ENCODE assay signal across 1 cellular context in the genomic region with DNA sequence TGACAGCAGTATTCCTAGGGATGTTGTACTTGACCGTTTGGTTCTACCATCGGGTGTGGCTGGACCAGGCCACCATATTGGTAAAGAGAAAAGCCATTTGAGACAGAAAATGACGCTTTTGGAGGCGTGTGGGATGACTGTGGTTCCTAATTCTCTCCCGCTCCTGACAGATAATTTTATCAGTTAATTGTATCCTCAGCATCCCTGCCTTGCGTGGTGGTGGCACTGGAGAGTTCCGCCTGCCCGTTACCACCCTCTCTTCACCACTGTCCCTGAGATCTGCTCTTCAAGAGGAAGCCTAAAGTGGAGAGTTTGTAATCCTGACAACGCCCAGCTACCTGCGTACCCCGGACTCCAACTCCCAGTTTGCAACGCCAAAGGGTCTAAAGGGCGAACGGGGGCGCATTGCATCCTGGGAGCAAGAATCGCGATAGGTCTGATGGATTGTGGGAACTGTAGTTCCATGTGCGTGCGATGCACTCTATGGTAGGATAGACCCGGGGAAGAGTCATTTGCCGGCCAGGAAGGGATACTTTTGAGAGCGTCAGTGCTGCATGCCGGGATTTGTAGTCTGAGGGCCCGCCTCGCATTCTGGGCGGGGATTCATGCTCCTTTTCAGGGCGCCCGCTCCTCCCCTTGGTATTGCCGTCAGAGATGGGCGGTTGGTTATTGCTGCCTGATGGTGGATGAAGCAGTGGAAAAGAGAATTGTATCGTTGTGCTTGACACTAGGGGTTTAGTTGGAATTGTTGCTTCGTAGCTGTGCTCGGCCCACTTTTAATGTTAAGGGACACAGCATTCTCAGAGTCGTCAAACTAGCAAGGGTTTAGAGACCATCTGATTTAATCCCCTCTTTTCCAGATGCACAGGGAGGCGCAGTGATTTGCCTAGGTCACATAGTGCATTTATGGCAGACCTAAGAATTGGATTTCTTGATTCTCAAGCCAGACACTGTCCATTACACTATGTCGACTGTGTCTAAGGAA.
A peak's percentile ranks its signal among the peaks of the same experiment; 100 is the strongest.
TF ChIP-seq lines count a peak whose summit lies in the region.

No MANE protein-coding gene starts in this region.

TF ChIP-seq in GM23338, 12 proteins besides CTCF, POLR2A, EP300 and RAD21:
- TF ChIP-seq, protein P1, sequence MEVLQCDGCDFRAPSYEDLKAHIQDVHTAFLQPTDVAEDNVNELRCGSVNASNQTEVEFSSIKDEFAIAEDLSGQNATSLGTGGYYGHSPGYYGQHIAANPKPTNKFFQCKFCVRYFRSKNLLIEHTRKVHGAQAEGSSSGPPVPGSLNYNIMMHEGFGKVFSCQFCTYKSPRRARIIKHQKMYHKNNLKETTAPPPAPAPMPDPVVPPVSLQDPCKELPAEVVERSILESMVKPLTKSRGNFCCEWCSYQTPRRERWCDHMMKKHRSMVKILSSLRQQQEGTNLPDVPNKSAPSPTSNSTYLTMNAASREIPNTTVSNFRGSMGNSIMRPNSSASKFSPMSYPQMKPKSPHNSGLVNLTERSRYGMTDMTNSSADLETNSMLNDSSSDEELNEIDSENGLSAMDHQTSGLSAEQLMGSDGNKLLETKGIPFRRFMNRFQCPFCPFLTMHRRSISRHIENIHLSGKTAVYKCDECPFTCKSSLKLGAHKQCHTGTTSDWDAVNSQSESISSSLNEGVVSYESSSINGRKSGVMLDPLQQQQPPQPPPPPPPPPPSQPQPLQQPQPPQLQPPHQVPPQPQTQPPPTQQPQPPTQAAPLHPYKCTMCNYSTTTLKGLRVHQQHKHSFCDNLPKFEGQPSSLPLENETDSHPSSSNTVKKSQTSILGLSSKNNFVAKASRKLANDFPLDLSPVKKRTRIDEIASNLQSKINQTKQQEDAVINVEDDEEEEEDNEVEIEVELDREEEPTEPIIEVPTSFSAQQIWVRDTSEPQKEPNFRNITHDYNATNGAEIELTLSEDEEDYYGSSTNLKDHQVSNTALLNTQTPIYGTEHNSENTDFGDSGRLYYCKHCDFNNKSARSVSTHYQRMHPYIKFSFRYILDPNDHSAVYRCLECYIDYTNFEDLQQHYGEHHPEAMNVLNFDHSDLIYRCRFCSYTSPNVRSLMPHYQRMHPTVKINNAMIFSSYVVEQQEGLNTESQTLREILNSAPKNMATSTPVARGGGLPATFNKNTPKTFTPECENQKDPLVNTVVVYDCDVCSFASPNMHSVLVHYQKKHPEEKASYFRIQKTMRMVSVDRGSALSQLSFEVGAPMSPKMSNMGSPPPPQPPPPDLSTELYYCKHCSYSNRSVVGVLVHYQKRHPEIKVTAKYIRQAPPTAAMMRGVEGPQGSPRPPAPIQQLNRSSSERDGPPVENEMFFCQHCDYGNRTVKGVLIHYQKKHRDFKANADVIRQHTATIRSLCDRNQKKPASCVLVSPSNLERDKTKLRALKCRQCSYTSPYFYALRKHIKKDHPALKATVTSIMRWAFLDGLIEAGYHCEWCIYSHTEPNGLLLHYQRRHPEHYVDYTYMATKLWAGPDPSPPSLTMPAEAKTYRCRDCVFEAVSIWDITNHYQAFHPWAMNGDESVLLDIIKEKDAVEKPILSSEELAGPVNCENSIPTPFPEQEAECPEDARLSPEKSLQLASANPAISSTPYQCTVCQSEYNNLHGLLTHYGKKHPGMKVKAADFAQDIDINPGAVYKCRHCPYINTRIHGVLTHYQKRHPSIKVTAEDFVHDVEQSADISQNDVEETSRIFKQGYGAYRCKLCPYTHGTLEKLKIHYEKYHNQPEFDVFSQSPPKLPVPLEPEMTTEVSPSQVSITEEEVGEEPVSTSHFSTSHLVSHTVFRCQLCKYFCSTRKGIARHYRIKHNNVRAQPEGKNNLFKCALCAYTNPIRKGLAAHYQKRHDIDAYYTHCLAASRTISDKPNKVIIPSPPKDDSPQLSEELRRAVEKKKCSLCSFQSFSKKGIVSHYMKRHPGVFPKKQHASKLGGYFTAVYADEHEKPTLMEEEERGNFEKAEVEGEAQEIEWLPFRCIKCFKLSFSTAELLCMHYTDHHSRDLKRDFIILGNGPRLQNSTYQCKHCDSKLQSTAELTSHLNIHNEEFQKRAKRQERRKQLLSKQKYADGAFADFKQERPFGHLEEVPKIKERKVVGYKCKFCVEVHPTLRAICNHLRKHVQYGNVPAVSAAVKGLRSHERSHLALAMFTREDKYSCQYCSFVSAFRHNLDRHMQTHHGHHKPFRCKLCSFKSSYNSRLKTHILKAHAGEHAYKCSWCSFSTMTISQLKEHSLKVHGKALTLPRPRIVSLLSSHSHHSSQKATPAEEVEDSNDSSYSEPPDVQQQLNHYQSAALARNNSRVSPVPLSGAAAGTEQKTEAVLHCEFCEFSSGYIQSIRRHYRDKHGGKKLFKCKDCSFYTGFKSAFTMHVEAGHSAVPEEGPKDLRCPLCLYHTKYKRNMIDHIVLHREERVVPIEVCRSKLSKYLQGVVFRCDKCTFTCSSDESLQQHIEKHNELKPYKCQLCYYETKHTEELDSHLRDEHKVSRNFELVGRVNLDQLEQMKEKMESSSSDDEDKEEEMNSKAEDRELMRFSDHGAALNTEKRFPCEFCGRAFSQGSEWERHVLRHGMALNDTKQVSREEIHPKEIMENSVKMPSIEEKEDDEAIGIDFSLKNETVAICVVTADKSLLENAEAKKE (CRISPR knock-in tag; IDR thresholded peaks at IDR 0.05) = no peak
- TF ChIP-seq STAT1 (IDR thresholded peaks at IDR 0.05; ENCODE audit: unreplicated experiment) = no peak
- no peak for TF ChIP-seq JUNB (IDR thresholded peaks at IDR 0.05; ENCODE audit: unreplicated experiment)
- TF ChIP-seq POLR2AphosphoS5 (IDR thresholded peaks at IDR 0.05; ENCODE audit: low read depth) = peak; percentile 62
- TF ChIP-seq NANOG (IDR thresholded peaks at IDR 0.05; ENCODE audit: borderline replicate concordance) = no peak; the same call in 1 of the 2 replicates
- TF ChIP-seq CREB1 (CRISPR knock-in tag; IDR thresholded peaks at IDR 0.05; ENCODE audit: low read depth) = peak; percentile 87
- TF ChIP-seq, protein P2, sequence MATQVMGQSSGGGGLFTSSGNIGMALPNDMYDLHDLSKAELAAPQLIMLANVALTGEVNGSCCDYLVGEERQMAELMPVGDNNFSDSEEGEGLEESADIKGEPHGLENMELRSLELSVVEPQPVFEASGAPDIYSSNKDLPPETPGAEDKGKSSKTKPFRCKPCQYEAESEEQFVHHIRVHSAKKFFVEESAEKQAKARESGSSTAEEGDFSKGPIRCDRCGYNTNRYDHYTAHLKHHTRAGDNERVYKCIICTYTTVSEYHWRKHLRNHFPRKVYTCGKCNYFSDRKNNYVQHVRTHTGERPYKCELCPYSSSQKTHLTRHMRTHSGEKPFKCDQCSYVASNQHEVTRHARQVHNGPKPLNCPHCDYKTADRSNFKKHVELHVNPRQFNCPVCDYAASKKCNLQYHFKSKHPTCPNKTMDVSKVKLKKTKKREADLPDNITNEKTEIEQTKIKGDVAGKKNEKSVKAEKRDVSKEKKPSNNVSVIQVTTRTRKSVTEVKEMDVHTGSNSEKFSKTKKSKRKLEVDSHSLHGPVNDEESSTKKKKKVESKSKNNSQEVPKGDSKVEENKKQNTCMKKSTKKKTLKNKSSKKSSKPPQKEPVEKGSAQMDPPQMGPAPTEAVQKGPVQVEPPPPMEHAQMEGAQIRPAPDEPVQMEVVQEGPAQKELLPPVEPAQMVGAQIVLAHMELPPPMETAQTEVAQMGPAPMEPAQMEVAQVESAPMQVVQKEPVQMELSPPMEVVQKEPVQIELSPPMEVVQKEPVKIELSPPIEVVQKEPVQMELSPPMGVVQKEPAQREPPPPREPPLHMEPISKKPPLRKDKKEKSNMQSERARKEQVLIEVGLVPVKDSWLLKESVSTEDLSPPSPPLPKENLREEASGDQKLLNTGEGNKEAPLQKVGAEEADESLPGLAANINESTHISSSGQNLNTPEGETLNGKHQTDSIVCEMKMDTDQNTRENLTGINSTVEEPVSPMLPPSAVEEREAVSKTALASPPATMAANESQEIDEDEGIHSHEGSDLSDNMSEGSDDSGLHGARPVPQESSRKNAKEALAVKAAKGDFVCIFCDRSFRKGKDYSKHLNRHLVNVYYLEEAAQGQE (IDR thresholded peaks at IDR 0.05; ENCODE audit: unreplicated experiment) = peak; percentile 29
- no peak for TF ChIP-seq EZH2 (IDR thresholded peaks at IDR 0.05; ENCODE audit: low read depth, unreplicated experiment)
- TF ChIP-seq ZNF331 (CRISPR knock-in tag; IDR thresholded peaks at IDR 0.05; ENCODE audit: low read depth) = no peak
- TF ChIP-seq EZH2phosphoT487 (IDR thresholded peaks at IDR 0.05; ENCODE audit: unreplicated experiment) = no peak
- TF ChIP-seq, protein P3, sequence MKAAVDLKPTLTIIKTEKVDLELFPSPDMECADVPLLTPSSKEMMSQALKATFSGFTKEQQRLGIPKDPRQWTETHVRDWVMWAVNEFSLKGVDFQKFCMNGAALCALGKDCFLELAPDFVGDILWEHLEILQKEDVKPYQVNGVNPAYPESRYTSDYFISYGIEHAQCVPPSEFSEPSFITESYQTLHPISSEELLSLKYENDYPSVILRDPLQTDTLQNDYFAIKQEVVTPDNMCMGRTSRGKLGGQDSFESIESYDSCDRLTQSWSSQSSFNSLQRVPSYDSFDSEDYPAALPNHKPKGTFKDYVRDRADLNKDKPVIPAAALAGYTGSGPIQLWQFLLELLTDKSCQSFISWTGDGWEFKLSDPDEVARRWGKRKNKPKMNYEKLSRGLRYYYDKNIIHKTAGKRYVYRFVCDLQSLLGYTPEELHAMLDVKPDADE (IDR thresholded peaks at IDR 0.05) = peak; percentile 100
- no peak for TF ChIP-seq ZNF114 (CRISPR knock-in tag; IDR thresholded peaks at IDR 0.05)
